8 cellular contexts compared by ENCODE assay signal in the genomic region with DNA sequence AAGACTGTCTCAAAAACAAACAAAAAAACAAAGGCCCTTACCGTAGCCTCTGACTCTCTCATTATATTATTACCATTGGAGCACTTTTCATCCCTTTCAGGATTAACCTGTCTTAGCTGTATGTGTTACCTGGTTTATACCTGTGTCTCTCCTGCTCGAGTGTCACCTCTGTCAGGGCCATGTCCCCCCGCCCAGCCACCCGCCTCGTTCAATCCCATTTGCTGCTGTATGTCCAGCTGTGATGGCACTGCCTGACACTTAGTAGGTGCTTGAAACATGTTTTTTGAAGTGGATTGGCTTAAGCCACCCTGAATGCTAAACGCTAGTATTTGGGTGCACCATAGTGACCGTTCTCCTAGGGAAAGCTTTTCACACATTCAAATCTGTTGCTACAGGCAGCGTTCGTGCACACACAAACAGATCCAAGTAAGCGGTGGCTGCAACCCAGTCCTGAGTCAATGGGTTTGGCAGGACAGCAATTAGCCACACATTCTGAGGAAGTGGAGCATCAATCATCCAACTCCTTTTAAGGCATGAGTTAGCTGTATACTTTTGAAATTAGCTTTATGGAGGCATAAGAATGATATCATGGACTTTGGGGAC.
DNase-seq lines count a peak whose midpoint lies in the region; ATAC-seq and TF ChIP-seq lines count a peak whose summit lies in the region.

No MANE protein-coding gene starts in this region.

- no peaks in the 10 kb centered on the region for H3K27me3 ChIP-seq in naive thymus-derived CD4-positive, alpha-beta T cell (ENCODE audit: control insufficient read depth in 2 of 2, insufficient read depth in 2 of 2, low read length in 2 of 2)
- H3K27me3 ChIP-seq in effector memory CD4-positive, alpha-beta T cell (replicated peaks; ENCODE audit: control insufficient read depth, insufficient read depth, low read length, poor library complexity, severe bottlenecking): no peaks in the 10 kb centered on the region

- peaks cover 8 to 45% (median 30%) of the 10 kb centered on the region in 7 donors for H3K4me1 Mint-ChIP-seq in naive thymus-derived CD4-positive, alpha-beta T cell
- peaks cover 4% of the 10 kb centered on the region for H3K4me1 Mint-ChIP-seq in chondrocyte (ENCODE audit: low read depth)

- CTCF ChIA-PET in naive thymus-derived CD4-positive, alpha-beta T cell (lab: Charles Lee): interaction anchor here (1.0 kb wide), 1 partner anchor 41 kb away, joined by 3 read pairs; no protein-coding TSS in a partner anchor

- H3K4me3 Mint-ChIP-seq in naive thymus-derived CD4-positive, alpha-beta T cell: peak overlapping the region; percentile 42 to 80 (median 72)
- no peak overlapping the region for H3K4me3 Mint-ChIP-seq in chondrocyte (ENCODE audit: unreplicated experiment)

- ATAC-seq in naive thymus-derived CD4-positive, alpha-beta T cell: peak; percentile 61
- no peak for ATAC-seq in GM18502 (IDR thresholded peaks at IDR 0.05; ENCODE audit: poor library complexity, unreplicated experiment)

- no peaks in the 10 kb centered on the region for H3K36me3 Mint-ChIP-seq in naive thymus-derived CD4-positive, alpha-beta T cell
- H3K36me3 Mint-ChIP-seq in chondrocyte (ENCODE audit: low read depth): no peaks in the 10 kb centered on the region

- no peak overlapping the region for H3K4me3 ChIP-seq in naive thymus-derived CD4-positive, alpha-beta T cell (ENCODE audit: low read length)
- H3K4me3 ChIP-seq in effector memory CD4-positive, alpha-beta T cell (ENCODE audit: insufficient read depth, low read depth, low read length, poor library complexity, severe bottlenecking): no peak overlapping the region

- H3K27ac Mint-ChIP-seq in naive thymus-derived CD4-positive, alpha-beta T cell: peak overlapping the region; percentile 38 to 92 (median 69)
- no peak overlapping the region for H3K27ac Mint-ChIP-seq in chondrocyte (ENCODE audit: unreplicated experiment)

- POLR2A ChIA-PET in naive thymus-derived CD4-positive, alpha-beta T cell (lab: Charles Lee): interaction anchor here (0.6 to 1.4 kb wide), 5 partner anchors 13 to 84 kb away, joined by 3 to 5 read pairs (median 4); no protein-coding TSS in a partner anchor

- DNase-seq in M059J (ENCODE audit: low read depth) (peak; percentile 99), dedifferentiated amniotic fluid mesenchymal stem cell (ENCODE audit: extremely low spot score) (peak; percentile 24), NCI-H2107 treated with DMSO at 0.1 percent for 48 hours (lab: John Stamatoyannopoulos, UW; ENCODE audit: unreplicated experiment) (no peak), chondrocyte (ENCODE audit: low spot score) (no peak)
- DNase-seq in naive thymus-derived CD4-positive, alpha-beta T cell: no peak
- no peak for DNase-seq in effector memory CD4-positive, alpha-beta T cell

- H3K27me3 Mint-ChIP-seq in naive thymus-derived CD4-positive, alpha-beta T cell: no peaks in the 10 kb centered on the region
- no peaks in the 10 kb centered on the region for H3K27me3 Mint-ChIP-seq in chondrocyte (ENCODE audit: low read depth)

- intact Hi-C loops in naive thymus-derived CD4-positive, alpha-beta T cell (cut with micrococcal nuclease): loop anchor here in 1 of 2 donors (1.0 to 5.0 kb wide), 3 partner anchors 14 to 95 kb away; no protein-coding TSS in a partner anchor

- no peaks in the 10 kb centered on the region for H3K9me3 ChIP-seq in naive thymus-derived CD4-positive, alpha-beta T cell (ENCODE audit: control insufficient read depth in 2 of 3, low read length in 3 of 3)
- H3K9me3 ChIP-seq in effector memory CD4-positive, alpha-beta T cell (ENCODE audit: control insufficient read depth, low read length): no peaks in the 10 kb centered on the region

- TF ChIP-seq CTCF in C4-2B (conservative IDR thresholded peaks at IDR 0.05) (no peak), chondrocyte (IDR thresholded peaks at IDR 0.05) (no peak)

- peak overlapping the region; percentile 48 for H3K27ac ChIP-seq in C4-2B
- H3K27ac ChIP-seq in naive thymus-derived CD4-positive, alpha-beta T cell (ENCODE audit: low read depth, low read length): no peak overlapping the region
- no peak overlapping the region for H3K27ac ChIP-seq in effector memory CD4-positive, alpha-beta T cell (ENCODE audit: insufficient read depth, low read length, poor library complexity, severe bottlenecking)

- no peaks in the 10 kb centered on the region for H3K9me3 Mint-ChIP-seq in naive thymus-derived CD4-positive, alpha-beta T cell
- no peaks in the 10 kb centered on the region for H3K9me3 Mint-ChIP-seq in chondrocyte (ENCODE audit: low read depth)

- peaks cover 8 to 10% of the 10 kb centered on the region in 2 donors for H3K4me1 ChIP-seq in naive thymus-derived CD4-positive, alpha-beta T cell (ENCODE audit: control insufficient read depth in 2 of 2, insufficient read depth in 2 of 2, low read length in 2 of 2)
- no peaks in the 10 kb centered on the region for H3K4me1 ChIP-seq in effector memory CD4-positive, alpha-beta T cell (ENCODE audit: control insufficient read depth, insufficient read depth, low read length, poor library complexity, severe bottlenecking)

- no peaks in the 10 kb centered on the region for H3K36me3 ChIP-seq in naive thymus-derived CD4-positive, alpha-beta T cell (ENCODE audit: control insufficient read depth in 2 of 3, insufficient read depth in 3 of 3, low read length in 3 of 3)
- no peaks in the 10 kb centered on the region for H3K36me3 ChIP-seq in effector memory CD4-positive, alpha-beta T cell (ENCODE audit: control insufficient read depth, insufficient read depth, low read length)

Comparison
In these comparisons a context has a peak if more than half of its experiments do, and no peak if none do; other contexts are left out.
1. DNase-seq: peak in M059J (single experiment) and dedifferentiated amniotic fluid mesenchymal stem cell (single experiment); none in naive thymus-derived CD4-positive, alpha-beta T cell (0 of 9), NCI-H2107 treated with DMSO at 0.1 percent for 48 hours (single experiment), chondrocyte (single experiment) and effector memory CD4-positive, alpha-beta T cell (0 of 3).